ENCODE assay signal across 8 cellular contexts in the genomic region with DNA sequence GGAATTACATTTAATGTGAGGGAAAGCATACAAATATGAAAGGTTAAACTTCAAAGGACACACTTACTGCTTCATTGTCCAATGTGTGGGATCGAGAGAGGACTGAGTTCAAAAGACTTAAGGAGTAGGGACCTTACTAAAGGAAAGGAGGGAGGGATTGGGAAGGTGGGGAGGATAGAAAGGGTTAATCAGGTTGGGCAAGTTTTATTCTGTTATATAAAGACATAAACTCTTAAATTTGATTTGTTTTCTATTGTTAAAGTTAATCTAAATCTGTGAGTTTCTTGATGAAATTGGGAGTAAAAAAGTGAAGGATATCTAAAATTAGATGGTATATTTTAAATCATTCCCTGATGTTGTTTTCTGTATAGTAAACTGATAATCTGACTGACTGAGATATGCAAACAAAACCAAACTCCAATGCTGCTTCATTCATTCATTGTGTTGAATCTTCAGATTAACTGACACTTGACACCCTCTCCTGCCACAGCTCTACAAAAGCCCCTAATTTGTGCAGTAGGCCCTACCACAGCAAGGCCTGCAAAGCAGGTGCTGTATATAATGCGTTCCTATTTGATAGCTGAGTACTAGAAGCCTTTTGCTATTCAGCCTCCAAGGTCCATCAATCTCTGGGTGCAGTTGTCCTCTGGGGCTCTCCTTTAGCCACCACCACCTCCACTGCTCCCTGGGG. TPM values are rescaled to one million over a fixed set of nuclear protein-coding genes. Genes with fewer than 3 reads are reported as not detected.
A peak's percentile ranks its signal among the peaks of the same experiment; 100 is the strongest.
DNase-seq lines count a peak whose midpoint lies in the region; ATAC-seq and TF ChIP-seq lines count a peak whose summit lies in the region.

No MANE protein-coding gene starts in this region.

- H3K4me3 Mint-ChIP-seq in T-helper 2 cell treated with Interferon-gamma antibody and Interleukin-4, amounts not matched to agents 5 μg/mL and 100 μg/mL, for 36 hours: peak overlapping the region; percentile 85
- peak overlapping the region; percentile 98 for H3K4me3 Mint-ChIP-seq in activated CD8-positive, alpha-beta T cell treated with anti-CD3 and anti-CD28 coated beads for 36 hours

- WGBS in smooth muscle cell (ENCODE audit: low lambda C conversion rate): 85% methylated on average over 2 of the region's 2 CpGs

- H3K36me3 ChIP-seq in smooth muscle cell (ENCODE audit: low read depth): no peaks in the 10 kb centered on the region

- H3K4me1 Mint-ChIP-seq in T-helper 2 cell treated with Interferon-gamma antibody and Interleukin-4, amounts not matched to agents 5 μg/mL and 100 μg/mL, for 36 hours (ENCODE audit: low read depth): peaks cover 58% of the 10 kb centered on the region
- peaks cover 66% of the 10 kb centered on the region for H3K4me1 Mint-ChIP-seq in activated CD8-positive, alpha-beta T cell treated with anti-CD3 and anti-CD28 coated beads for 36 hours (ENCODE audit: low read depth)

- H3F3A ChIP-seq in smooth muscle cell (ENCODE audit: low read depth): no peaks in the 10 kb centered on the region

- POLR2A ChIA-PET in activated CD8-positive, alpha-beta T cell treated with anti-CD3 and anti-CD28 coated beads for 36 hours (lab: Charles Lee): interaction anchor here (1.0 to 4.2 kb wide), 2 partner anchors 11 to 272 kb away, joined by 4 to 21 read pairs; partner anchors contain the start of gene PNRC1

- CTCF ChIA-PET in activated CD8-positive, alpha-beta T cell treated with anti-CD3 and anti-CD28 coated beads for 36 hours (lab: Charles Lee): interaction anchor here (1.1 to 9.6 kb wide), 4 partner anchors 12 to 57 kb away, joined by 4 to 82 read pairs (median 17); no protein-coding TSS in a partner anchor

- DNase-seq in T-helper 2 cell treated with Interferon-gamma antibody and Interleukin-4, amounts not matched to agents 5 μg/mL and 100 μg/mL, for 36 hours (ENCODE audit: low spot score): no peak
- no peak for DNase-seq in T-helper 2 cell
- DNase-seq in NAMALWA (ENCODE audit: low spot score): peak; percentile 80
- no peak for DNase-seq in activated CD8-positive, alpha-beta T cell treated with anti-CD3 and anti-CD28 coated beads for 36 hours
- no peak for DNase-seq in smooth muscle cell (lab: John Stamatoyannopoulos, UW; ENCODE audit: unreplicated experiment)
- DNase-seq in glomerular visceral epithelial cell (ENCODE audit: extremely low spot score): no peak

- H3K4me3 ChIP-seq in smooth muscle cell: peak overlapping the region; percentile 97

- peak overlapping the region; percentile 88 for H3K27ac Mint-ChIP-seq in T-helper 2 cell treated with Interferon-gamma antibody and Interleukin-4, amounts not matched to agents 5 μg/mL and 100 μg/mL, for 36 hours
- peak overlapping the region; percentile 88 for H3K27ac Mint-ChIP-seq in activated CD8-positive, alpha-beta T cell treated with anti-CD3 and anti-CD28 coated beads for 36 hours

- peaks cover 33% of the 10 kb centered on the region for H4K20me1 ChIP-seq in smooth muscle cell (ENCODE audit: low read depth)

- peaks cover 22% of the 10 kb centered on the region for H3K4me1 ChIP-seq in smooth muscle cell (ENCODE audit: low read depth)

- H2AFZ ChIP-seq in smooth muscle cell (ENCODE audit: low read depth): no peak overlapping the region

- H3K27me3 ChIP-seq in smooth muscle cell (ENCODE audit: low read depth): no peaks in the 10 kb centered on the region

- H3K36me3 Mint-ChIP-seq in T-helper 2 cell treated with Interferon-gamma antibody and Interleukin-4, amounts not matched to agents 5 μg/mL and 100 μg/mL, for 36 hours (ENCODE audit: low read depth): peaks cover 9% of the 10 kb centered on the region
- peaks cover 18% of the 10 kb centered on the region for H3K36me3 Mint-ChIP-seq in activated CD8-positive, alpha-beta T cell treated with anti-CD3 and anti-CD28 coated beads for 36 hours (ENCODE audit: low read depth)

- intact Hi-C loops in activated CD8-positive, alpha-beta T cell treated with anti-CD3 and anti-CD28 coated beads for 36 hours (cut with micrococcal nuclease): loop anchor here (5.0 to 10.0 kb wide), 2 partner anchors 57 to 269 kb away; partner anchors contain the start of gene PNRC1

- no peaks in the 10 kb centered on the region for H3K9me3 ChIP-seq in smooth muscle cell (replicated peaks; ENCODE audit: low read depth)

- H3K9me3 Mint-ChIP-seq in T-helper 2 cell treated with Interferon-gamma antibody and Interleukin-4, amounts not matched to agents 5 μg/mL and 100 μg/mL, for 36 hours: no peaks in the 10 kb centered on the region
- H3K9me3 Mint-ChIP-seq in activated CD8-positive, alpha-beta T cell treated with anti-CD3 and anti-CD28 coated beads for 36 hours: no peaks in the 10 kb centered on the region

- no peak for ATAC-seq in activated CD8-positive, alpha-beta T cell treated with anti-CD3 and anti-CD28 coated beads for 36 hours
- no peak for ATAC-seq in HG02588 (IDR thresholded peaks at IDR 0.05; ENCODE audit: unreplicated experiment)
- ATAC-seq in HG02852 (IDR thresholded peaks at IDR 0.05; ENCODE audit: unreplicated experiment): no peak

- peak overlapping the region; percentile 90 for H3K4me2 ChIP-seq in smooth muscle cell

- H3K27ac ChIP-seq in smooth muscle cell (ENCODE audit: low read depth): peak overlapping the region; percentile 99

- no peaks in the 10 kb centered on the region for H3K27me3 Mint-ChIP-seq in T-helper 2 cell treated with Interferon-gamma antibody and Interleukin-4, amounts not matched to agents 5 μg/mL and 100 μg/mL, for 36 hours (ENCODE audit: low read depth)
- no peaks in the 10 kb centered on the region for H3K27me3 Mint-ChIP-seq in activated CD8-positive, alpha-beta T cell treated with anti-CD3 and anti-CD28 coated beads for 36 hours

- H3K79me2 ChIP-seq in smooth muscle cell (ENCODE audit: low read depth): peaks cover 37% of the 10 kb centered on the region

- TF ChIP-seq CTCF in activated CD8-positive, alpha-beta T cell treated with anti-CD3 and anti-CD28 coated beads for 36 hours (IDR thresholded peaks at IDR 0.05): no peak
- TF ChIP-seq CTCF in smooth muscle cell (IDR thresholded peaks at IDR 0.05; ENCODE audit: borderline replicate concordance, insufficient read depth, poor library complexity, severe bottlenecking): no peak

- H3K9ac ChIP-seq in smooth muscle cell (ENCODE audit: low read depth): peak overlapping the region; percentile 99

RNA-seq across cellular contexts. Expression of gene UBE2J1, which starts 1.3 kb away (rescaled TPM):
- 10 to 100 TPM; 23.2 to 24.6 TPM for total RNA-seq in activated CD8-positive, alpha-beta T cell treated with anti-CD3 and anti-CD28 coated beads for 36 hours
- total RNA-seq in smooth muscle cell: 130 and 131 TPM in 2 replicates
- polyA plus RNA-seq in smooth muscle cell: 65.7 and 85.5 TPM in 2 replicates

RNA-seq across cellular contexts. Expression of gene GABRR2, which starts 38.7 kb away (rescaled TPM):
- under 1 TPM; 0.20 to 0.40 TPM for total RNA-seq in activated CD8-positive, alpha-beta T cell treated with anti-CD3 and anti-CD28 coated beads for 36 hours
- 0.49 and 3.2 TPM in 2 replicates for total RNA-seq in smooth muscle cell
- polyA plus RNA-seq in smooth muscle cell: 0.24 and 0.50 TPM in 2 replicates

RNA-seq across cellular contexts. Expression of gene RRAGD, which starts 58.2 kb away (rescaled TPM):
- 10 to 100 TPM; 19.7 to 22.1 TPM for total RNA-seq in activated CD8-positive, alpha-beta T cell treated with anti-CD3 and anti-CD28 coated beads for 36 hours
- 2.7 and 3.5 TPM in 2 replicates for total RNA-seq in smooth muscle cell
- 1.2 and 1.9 TPM in 2 replicates for polyA plus RNA-seq in smooth muscle cell
